11 cellular contexts compared by ENCODE assay signal in the genomic region with DNA sequence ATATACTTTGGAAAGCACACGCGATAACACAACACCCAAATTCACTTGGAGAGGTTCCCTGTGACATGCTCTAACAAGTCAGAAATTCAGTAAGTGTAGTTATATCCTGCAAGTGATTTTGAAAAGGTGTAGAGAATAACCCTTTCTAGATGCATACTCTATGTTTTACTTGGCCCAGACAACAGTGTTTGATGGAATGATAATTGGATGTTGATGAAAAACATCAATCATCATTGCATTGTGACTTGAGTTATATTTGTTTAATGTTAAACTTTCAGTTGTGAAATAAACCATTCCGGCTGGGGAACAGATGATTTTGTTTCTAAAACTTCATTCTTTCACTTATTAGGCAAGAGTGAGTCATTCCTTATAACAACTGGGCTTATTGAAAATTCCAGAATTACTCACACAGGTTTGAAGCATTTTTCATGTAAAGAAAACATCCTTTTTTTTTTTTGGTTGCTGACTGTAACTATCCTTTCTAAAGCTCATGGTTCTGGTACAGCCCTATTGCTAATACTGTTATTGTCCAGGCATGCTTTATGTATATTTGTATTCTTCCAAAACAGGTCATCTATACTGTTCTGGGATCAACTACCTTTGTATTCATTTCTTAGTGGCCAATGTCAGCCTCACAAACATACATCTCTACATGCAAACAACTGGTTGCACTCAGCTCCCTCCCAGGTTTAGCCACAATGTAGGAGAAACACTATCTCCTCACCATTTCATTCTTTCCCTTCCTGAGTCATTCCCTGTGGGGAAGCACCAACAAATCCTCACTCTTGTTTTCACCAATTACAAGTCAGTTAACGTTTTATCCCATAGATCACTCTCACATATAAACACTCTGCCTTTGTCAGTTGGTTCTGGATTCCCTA.
A peak's percentile ranks its signal among the peaks of the same experiment; 100 is the strongest.
DNase-seq lines count a peak whose midpoint lies in the region; ATAC-seq and TF ChIP-seq lines count a peak whose summit lies in the region.
"Had no signal": no experiment of that assay in that cellular context is flagged by ENCODE, and none has a peak within 500 bp of the region (broad histone marks: within the 10 kb centered on the region; RNA-seq: fewer than 3 reads in every experiment).

No MANE protein-coding gene starts in this region.

- ATAC-seq in HG02588 (IDR thresholded peaks at IDR 0.05; ENCODE audit: unreplicated experiment) = no peak

- H3K4me1 ChIP-seq in adipocyte (ENCODE audit: control insufficient read depth, insufficient read depth, low read length) = peaks cover 51% of the 10 kb centered on the region
- H3K4me1 ChIP-seq: heart left ventricle, Peyer's patch had no signal

- H3K4me3 ChIP-seq in adipocyte (ENCODE audit: low read length) (peak overlapping the region; percentile 68), foreskin fibroblast (ENCODE audit: low read depth in 1 of 2, low read length in 2 of 2) (no peak overlapping the region), skeletal muscle cell (ENCODE audit: low read depth, low read length) (no peak overlapping the region)
- H3K4me3 ChIP-seq: heart left ventricle, Peyer's patch had no signal

- no peak for TF ChIP-seq CTCF in foreskin fibroblast (IDR thresholded peaks at IDR 0.05; ENCODE audit: low read depth, low read length)

- no peaks in the 10 kb centered on the region for H3K27me3 ChIP-seq in adipocyte (replicated peaks; ENCODE audit: control insufficient read depth, insufficient read depth, low read length)
- H3K27me3 ChIP-seq: heart left ventricle, Peyer's patch had no signal

- H3K9ac ChIP-seq in adipocyte (ENCODE audit: low read length) = peak overlapping the region; percentile 83

- H3K36me3 ChIP-seq in adipocyte (ENCODE audit: control insufficient read depth, insufficient read depth, low read length, severe bottlenecking) = no peaks in the 10 kb centered on the region
- H3K36me3 ChIP-seq: heart left ventricle, Peyer's patch had no signal

- H3K9me3 ChIP-seq in adipocyte (ENCODE audit: control insufficient read depth, low read length) = no peaks in the 10 kb centered on the region
- H3K9me3 ChIP-seq: heart left ventricle, Peyer's patch had no signal

- peak; percentile 80 for DNase-seq in H4 (ENCODE audit: low spot score)
- peak; percentile 96 for DNase-seq in adipocyte (ENCODE audit: low read depth)
- peak; percentile 81 to 88 for DNase-seq in foreskin fibroblast
- DNase-seq in skeletal muscle cell (ENCODE audit: low read depth) = peak; percentile 85
- DNase-seq in NCI-H2171 treated with DMSO at 0.1 percent for 48 hours (lab: John Stamatoyannopoulos, UW) = no peak
- DNase-seq in pons (ENCODE audit: low spot score) = no peak
- DNase-seq in NCI-H187 treated with DMSO at 0.1 percent for 48 hours (lab: John Stamatoyannopoulos, UW) = no peak
- DNase-seq: heart left ventricle; Peyer's patch; stimulated activated CD4-positive, alpha-beta T cell treated with anti-CD3 and anti-CD28 coated beads, Interleukin-2, amount 100 ng/mL, for 24 hours had no signal

Comparison
In these comparisons a context has a peak if more than half of its experiments do, and no peak if none do; other contexts are left out.
1. DNase-seq: peak in H4 (single experiment), adipocyte (single experiment), foreskin fibroblast (2 of 2) and skeletal muscle cell (single experiment); none in NCI-H2171 treated with DMSO at 0.1 percent for 48 hours (single experiment), pons (single experiment) and NCI-H187 treated with DMSO at 0.1 percent for 48 hours (single experiment).